In the genomic region with DNA sequence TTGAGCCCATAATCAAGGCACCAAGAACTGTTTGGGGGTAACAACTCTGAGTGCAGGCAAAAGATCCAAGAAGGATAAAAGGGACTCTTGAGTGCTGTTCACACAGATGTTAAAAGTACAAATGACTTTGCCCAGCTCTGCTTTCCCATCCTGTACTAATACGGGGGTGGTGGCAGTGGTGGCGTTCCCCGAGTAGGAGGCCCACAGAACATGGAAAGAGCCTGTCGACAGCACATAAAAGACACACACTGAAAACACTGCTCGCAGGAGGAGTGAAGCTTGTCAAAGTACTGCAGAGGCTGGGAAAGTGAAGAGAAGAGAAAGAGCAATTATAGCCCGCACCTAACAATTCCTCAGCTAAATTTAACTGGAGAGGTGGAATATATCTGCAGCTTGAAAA, we compare ENCODE assay signal across 33 cellular contexts.
"Had no signal": no experiment of that assay in that cellular context is flagged by ENCODE, and none has a peak within 500 bp of the region (broad histone marks: within the 10 kb centered on the region; RNA-seq: fewer than 3 reads in every experiment).

No MANE protein-coding gene starts in this region.

- H3K4me3 Mint-ChIP-seq: activated B cell treated with CpG ODN at 0.5 μM for 24 hours; activated CD4-positive, alpha-beta memory T cell treated with anti-CD3 and anti-CD28 coated beads, Interleukin-2, amount 10 ng/mL, durations not matched to agents 7 days and 5 days; activated T-cell treated with anti-CD3 and anti-CD28 coated beads, Interleukin-2, amount 50 U/mL, for 72 hours; activated T-helper 17 cell treated with anti-CD3 and anti-CD28 coated beads, Interleukin-2, amount 50 U/mL, for 72 hours; IgD-negative memory B cell had no signal

- H3K4me2 ChIP-seq: PC-9 had no signal

- H2AFZ ChIP-seq: PC-9 had no signal

- H3K36me3 ChIP-seq: brain microvascular endothelial cell had no signal

- ATAC-seq: activated T-cell treated with anti-CD3 and anti-CD28 coated beads, Interleukin-2, amount 50 U/mL, for 72 hours; activated T-helper 17 cell treated with anti-CD3 and anti-CD28 coated beads, Interleukin-2, amount 50 U/mL, for 72 hours; Right ventricle myocardium inferior; SK-N-SH treated with all-trans-retinoic acid at 6 μM for 48 hours had no signal

- H3K4me3 ChIP-seq: PC-9 had no signal

- H3K27ac ChIP-seq: brain microvascular endothelial cell, PC-9, RWPE1, VCaP had no signal

- H3K27me3 Mint-ChIP-seq: activated B cell treated with CpG ODN at 0.5 μM for 24 hours; activated CD4-positive, alpha-beta memory T cell treated with anti-CD3 and anti-CD28 coated beads, Interleukin-2, amount 10 ng/mL, durations not matched to agents 7 days and 5 days; activated T-helper 17 cell treated with anti-CD3 and anti-CD28 coated beads, Interleukin-2, amount 50 U/mL, for 72 hours; IgD-negative memory B cell had no signal

- H3K27me3 ChIP-seq: brain microvascular endothelial cell had no signal

- DNase-seq: activated B cell treated with CpG ODN at 0.5 μM for 24 hours; activated CD4-positive, alpha-beta memory T cell treated with anti-CD3 and anti-CD28 coated beads, Interleukin-2, amount 10 ng/mL, durations not matched to agents 7 days and 5 days; activated CD4-positive, alpha-beta T cell treated with anti-CD3 and anti-CD28 coated beads for 4 hours; activated CD4-positive, CD25-positive, alpha-beta regulatory T cell treated with anti-CD3 and anti-CD28 coated beads, Interleukin-2, amount 50 U/mL, for 72 hours; activated effector memory CD4-positive, alpha-beta T cell treated with anti-CD3 and anti-CD28 coated beads, Interleukin-2, amount 50 U/mL, for 16 hours; activated naive CD4-positive, alpha-beta T cell; activated naive CD4-positive, alpha-beta T cell treated with anti-CD3 and anti-CD28 coated beads, Interleukin-2, amount 50 U/mL, for 16 hours; activated T-cell treated with anti-CD3 and anti-CD28 coated beads, Interleukin-2, amount 50 U/mL, for 1 hour; activated T-cell treated with anti-CD3 and anti-CD28 coated beads, Interleukin-2, amount 50 U/mL, for 72 hours; amniotic stem cell; aorta; brain microvascular endothelial cell; Karpas-422; KBM-7; NCI-H1105; NCI-H1436; NCI-H1694; NCI-H1930; NCI-H2081 treated with DMSO at 0.1 percent for 48 hours; NCI-H226; NCI-H446 treated with DMSO at 0.1 percent for 48 hours; NCI-H524 treated with DMSO at 0.1 percent for 48 hours; PC-9; SIG-M5; T-helper 1 cell; T-helper 2 cell; T-helper 9 cell had no signal

- H3K4me1 Mint-ChIP-seq: activated B cell treated with CpG ODN at 0.5 μM for 24 hours had no signal

- H3K9me3 Mint-ChIP-seq: activated B cell treated with CpG ODN at 0.5 μM for 24 hours; activated CD4-positive, alpha-beta memory T cell treated with anti-CD3 and anti-CD28 coated beads, Interleukin-2, amount 10 ng/mL, durations not matched to agents 7 days and 5 days; activated T-cell treated with anti-CD3 and anti-CD28 coated beads, Interleukin-2, amount 50 U/mL, for 72 hours; activated T-helper 17 cell treated with anti-CD3 and anti-CD28 coated beads, Interleukin-2, amount 50 U/mL, for 72 hours; IgD-negative memory B cell had no signal

- H3K27ac Mint-ChIP-seq: activated B cell treated with CpG ODN at 0.5 μM for 24 hours; activated CD4-positive, alpha-beta memory T cell treated with anti-CD3 and anti-CD28 coated beads, Interleukin-2, amount 10 ng/mL, durations not matched to agents 7 days and 5 days; activated T-helper 17 cell treated with anti-CD3 and anti-CD28 coated beads, Interleukin-2, amount 50 U/mL, for 72 hours; IgD-negative memory B cell had no signal
